Comparison of ENCODE assay signal across 8 cellular contexts in the genomic region with DNA sequence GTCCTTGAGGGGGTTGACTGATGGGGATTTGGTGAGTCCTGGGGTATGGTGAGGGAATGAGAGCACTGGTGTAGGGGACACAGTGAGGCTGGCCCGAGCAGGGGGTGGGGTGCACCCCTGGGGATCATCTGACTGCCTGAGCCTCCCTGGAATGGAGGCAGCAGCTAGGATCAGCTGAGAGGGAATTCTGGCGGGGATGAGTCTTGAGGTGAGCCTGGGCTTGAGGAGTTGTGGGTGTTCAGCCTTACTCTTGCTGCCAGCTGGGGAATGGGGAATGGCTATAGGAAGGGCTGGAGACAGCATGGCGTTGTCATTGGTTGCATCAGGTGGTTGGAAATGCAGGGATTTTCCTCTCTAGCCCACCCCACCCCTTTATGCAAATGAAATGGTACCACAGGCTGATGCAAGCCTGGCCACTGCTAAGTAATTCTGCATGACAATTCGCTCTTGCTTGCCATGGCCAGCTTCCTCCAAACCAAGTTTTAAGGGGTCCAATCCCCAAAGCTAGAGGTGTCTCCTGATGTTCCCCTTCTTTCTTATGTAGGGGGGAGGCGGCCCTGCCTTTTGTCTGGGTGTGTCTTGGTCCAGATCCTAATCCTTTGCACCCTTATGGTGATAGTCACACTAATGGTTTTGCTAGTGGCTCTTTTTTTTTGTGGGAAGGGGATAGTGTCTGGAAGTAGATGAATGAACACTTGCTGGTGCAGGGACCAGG. TPM values are rescaled to one million over a fixed set of nuclear protein-coding genes. Genes with fewer than 3 reads are reported as not detected.
DNase-seq lines count a peak whose midpoint lies in the region; ATAC-seq, FAIRE-seq and TF ChIP-seq lines count a peak whose summit lies in the region.

No MANE protein-coding gene starts in this region.

- no peak for FAIRE-seq in H54 (lab: Jason Lieb, UNC)

- DNase-seq in DMS53 (lab: John Stamatoyannopoulos, UW) (peak; percentile 63), T-cell (no peak), fibroblast of lung (ENCODE audit: low read depth in 2 of 2) (peak; percentile 47 to 95), H54 (ENCODE audit: insufficient read length, low spot score) (no peak), retina (no peak)
- peak; percentile 54 to 57 for DNase-seq in stimulated activated CD4-positive, alpha-beta T cell treated with anti-CD3 and anti-CD28 coated beads, Interleukin-2, amount 100 ng/mL, for 24 hours
- DNase-seq in activated effector memory CD4-positive, alpha-beta T cell treated with Interleukin-2 at 50 U/mL for 16 hours, result no peak

- peaks cover 59% of the 10 kb centered on the region for H3K36me3 Mint-ChIP-seq in T-cell

- H3K9me3 Mint-ChIP-seq in T-cell, result no peaks in the 10 kb centered on the region

- CTCF ChIA-PET in T-cell (lab: Charles Lee), result no interaction called here

- no peaks in the 10 kb centered on the region for H3K9me3 ChIP-seq in fibroblast of lung (ENCODE audit: control insufficient read depth, insufficient read depth, low read depth, low read length)

- peaks cover 32% of the 10 kb centered on the region for H3K36me3 ChIP-seq in fibroblast of lung (ENCODE audit: control insufficient read depth, insufficient read depth, low read length)

- no peaks in the 10 kb centered on the region for H3K27me3 ChIP-seq in fibroblast of lung (ENCODE audit: control insufficient read depth, insufficient read depth, low read length)

- no peaks in the 10 kb centered on the region for H4K20me1 ChIP-seq in fibroblast of lung (ENCODE audit: control insufficient read depth, extremely low read depth, insufficient read depth, low read length)

- H3K4me2 ChIP-seq in fibroblast of lung (ENCODE audit: extremely low read depth, insufficient read depth, low read length), result no peak overlapping the region

- no peak overlapping the region for H3K4me3 Mint-ChIP-seq in T-cell

- H2AFZ ChIP-seq in fibroblast of lung (ENCODE audit: low read length), result no peak overlapping the region

- no peaks in the 10 kb centered on the region for H3K27me3 Mint-ChIP-seq in T-cell

- peak; percentile 37 for ATAC-seq in GM21825 (IDR thresholded peaks at IDR 0.05; ENCODE audit: unreplicated experiment)
- no peak for ATAC-seq in T-cell (replicated peaks in 1 of 4)

- POLR2A ChIA-PET in T-cell (lab: Charles Lee), result interaction anchor here in 1 of 2 donors (0.6 kb wide), 1 partner anchor 1847 kb away, joined by 3 read pairs; no protein-coding TSS in a partner anchor

- peaks cover 34% of the 10 kb centered on the region for H3K4me1 ChIP-seq in fibroblast of lung (ENCODE audit: control insufficient read depth, extremely low read depth, insufficient read depth, low read length)

- no peak for TF ChIP-seq CTCF in fibroblast of lung (conservative IDR thresholded peaks at IDR 0.05 in 1 of 2, IDR thresholded peaks at IDR 0.05 in 1 of 2; ENCODE audit: low read depth in 1 of 2, low read length in 2 of 2)

- no peak overlapping the region for H3K27ac ChIP-seq in fibroblast of lung (ENCODE audit: insufficient read depth, low read length)

- H3K4me1 Mint-ChIP-seq in T-cell, result peaks cover 43 to 49% (median 47%) of the 10 kb centered on the region in 3 donors

- TF ChIP-seq POLR2A in H54 (IDR thresholded peaks at IDR 0.05; ENCODE audit: low read depth, low read length), result no peak

- peak overlapping the region in 2 of 4 experiments; percentile 69 to 93 for H3K4me3 ChIP-seq in fibroblast of lung (replicated peaks in 1 of 4; ENCODE audit: control extremely low read depth in 1 of 4, insufficient read depth in 1 of 4, low read depth in 3 of 4, low read length in 4 of 4)

- H3K79me2 ChIP-seq in fibroblast of lung (ENCODE audit: control insufficient read depth, insufficient read depth, low read length), result peaks cover 38% of the 10 kb centered on the region

- peak overlapping the region; percentile 66 for H3K27ac Mint-ChIP-seq in T-cell

- no peak overlapping the region for H3K9ac ChIP-seq in fibroblast of lung (ENCODE audit: insufficient read depth, low read length)

RNA-seq across cellular contexts. Expression of gene NFE2L1, which starts 7.5 kb away (rescaled TPM):
- 10 to 100 TPM; 30.3 to 61.6 (median 43.9) TPM for total RNA-seq in T-cell
- 90.4 and 162 TPM in 2 replicates for total RNA-seq in fibroblast of lung
- polyA plus RNA-seq in fibroblast of lung, result 170 and 200 TPM in 2 replicates
- polyA plus RNA-seq in fibroblast of lung (2012), result 119 and 162 TPM in 2 replicates
- 172 and 227 TPM in 2 replicates for polyA minus RNA-seq in fibroblast of lung (ENCODE audit: low replicate concordance)

RNA-seq across cellular contexts. Expression of gene COPZ2, which starts 18.1 kb away (rescaled TPM):
- 1 to 10 TPM; 1.2 to 2.6 (median 1.9) TPM for total RNA-seq in T-cell
- 49.8 and 63.1 TPM in 2 replicates for total RNA-seq in fibroblast of lung
- polyA plus RNA-seq in fibroblast of lung, result 97.9 and 104 TPM in 2 replicates
- 130 and 148 TPM in 2 replicates for polyA plus RNA-seq in fibroblast of lung (2012)
- polyA minus RNA-seq in fibroblast of lung (ENCODE audit: low replicate concordance), result 61.9 and 91.5 TPM in 2 replicates

RNA-seq across cellular contexts. Expression of gene CBX1, which starts 45.6 kb away (rescaled TPM):
- total RNA-seq in T-cell (10 to 100 TPM; 19.6 to 32.4 (median 30.7) TPM), fibroblast of lung (44.9 and 50.4 TPM in 2 replicates)
- 64.8 and 68.1 TPM in 2 replicates for polyA plus RNA-seq in fibroblast of lung
- 78.7 and 95.1 TPM in 2 replicates for polyA plus RNA-seq in fibroblast of lung (2012)
- 3.5 and 7.2 TPM in 2 replicates for polyA minus RNA-seq in fibroblast of lung (ENCODE audit: low replicate concordance)

RNA-seq across cellular contexts. Expression of gene SNX11, which starts 51.9 kb away (rescaled TPM):
- total RNA-seq in T-cell (10 to 100 TPM; 10.6 to 20.4 (median 19.5) TPM), fibroblast of lung (9.0 and 12.6 TPM in 2 replicates)
- 13.2 and 17.7 TPM in 2 replicates for polyA plus RNA-seq in fibroblast of lung
- polyA plus RNA-seq in fibroblast of lung (2012), result 15.1 and 18.7 TPM in 2 replicates
- polyA minus RNA-seq in fibroblast of lung (ENCODE audit: low replicate concordance), result 15.9 and 24.2 TPM in 2 replicates

Comparison
In these comparisons a context has a peak if more than half of its experiments do, and no peak if none do; other contexts are left out.
1. DNase-seq: peak in DMS53 (single experiment), fibroblast of lung (2 of 2) and stimulated activated CD4-positive, alpha-beta T cell treated with anti-CD3 and anti-CD28 coated beads, Interleukin-2, amount 100 ng/mL, for 24 hours (2 of 2); none in T-cell (0 of 34), H54 (single experiment), activated effector memory CD4-positive, alpha-beta T cell treated with Interleukin-2 at 50 U/mL for 16 hours (single experiment) and retina (single experiment).
2. RNA of gene COPZ2, which starts 18.1 kb away (total RNA-seq): 49.8 to 63.1 TPM in fibroblast of lung; 1.2 to 2.6 TPM in T-cell; every median in the first group is over 10 times any median in the second.